9 cellular contexts compared by ENCODE assay signal in the genomic region with DNA sequence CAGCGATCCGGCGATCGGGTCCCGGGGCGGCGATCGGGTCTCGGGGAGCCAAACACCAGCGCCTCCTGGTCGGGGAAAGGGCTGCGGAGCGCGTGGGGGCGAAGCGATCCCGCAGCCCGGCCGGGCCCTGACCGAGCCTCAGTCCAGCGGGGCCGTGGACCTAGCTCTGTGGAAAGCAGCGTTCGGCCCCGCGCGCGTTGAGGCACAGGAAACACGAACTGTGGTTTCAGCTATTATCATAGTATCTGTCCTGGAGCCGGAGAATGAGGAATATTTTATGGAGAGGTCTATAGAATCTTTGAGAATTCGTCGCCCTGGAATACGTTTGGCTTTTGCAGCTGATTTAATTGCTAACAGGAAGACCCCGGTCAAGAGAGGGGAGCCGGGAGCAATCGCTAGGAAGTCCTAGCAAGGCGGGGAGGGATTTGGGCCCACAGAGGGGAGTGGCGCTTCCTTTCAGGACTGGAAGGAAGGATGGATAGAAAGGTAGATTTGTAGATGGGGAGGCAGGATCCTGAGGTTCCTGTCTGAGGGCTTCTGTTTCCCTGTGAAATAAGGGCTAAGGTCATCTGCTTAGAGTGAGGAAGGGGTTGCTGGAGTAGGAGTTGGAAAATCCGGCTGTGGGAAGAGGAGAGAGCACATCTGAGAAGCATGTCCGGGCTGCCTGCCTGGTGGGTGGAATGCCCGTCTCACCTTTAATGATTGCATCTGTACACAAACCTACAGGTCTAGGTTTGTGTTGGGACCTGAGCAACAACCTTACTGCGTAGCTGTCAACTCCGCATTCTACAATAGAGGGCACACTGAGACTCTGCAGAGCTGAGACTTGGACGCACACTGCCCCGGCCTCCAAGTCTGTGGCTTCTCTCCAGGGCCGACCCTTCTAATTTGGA. TPM values are rescaled to one million over a fixed set of nuclear protein-coding genes. Genes with fewer than 3 reads are reported as not detected.
DNase-seq lines count a peak whose midpoint lies in the region; ATAC-seq, FAIRE-seq and TF ChIP-seq lines count a peak whose summit lies in the region.
"Had no signal": no experiment of that assay in that cellular context is flagged by ENCODE, and none has a peak within 500 bp of the region (broad histone marks: within the 10 kb centered on the region; RNA-seq: fewer than 3 reads in every experiment).

No MANE protein-coding gene starts in this region.

- no peak for FAIRE-seq in bronchial epithelial cell (lab: Jason Lieb, UNC)
- FAIRE-seq: TTC549 had no signal

- ATAC-seq in GM21737 (IDR thresholded peaks at IDR 0.05; ENCODE audit: unreplicated experiment) = peak; percentile 4
- peak; percentile 41 for ATAC-seq in left lobe of liver
- ATAC-seq in HG03571 (IDR thresholded peaks at IDR 0.05; ENCODE audit: unreplicated experiment) = no peak

- DNase-seq in EH (ENCODE audit: low read depth) = peak; percentile 36
- DNase-seq in NOMO-1 treated with DMSO at 0.1 percent for 48 hours (lab: John Stamatoyannopoulos, UW; ENCODE audit: unreplicated experiment) = peak; percentile 22
- peak; percentile 63 for DNase-seq in bronchial epithelial cell (ENCODE audit: low read depth)
- no peak for DNase-seq in left lobe of liver (ENCODE audit: low spot score)
- peak; percentile 60 for DNase-seq in superior temporal gyrus (ENCODE audit: extremely low spot score)
- no peak for DNase-seq in activated CD8-positive, alpha-beta memory T cell treated with anti-CD3 and anti-CD28 coated beads for 24 hours

- H3K4me3 ChIP-seq in bronchial epithelial cell (ENCODE audit: low read depth, low read length) = peak overlapping the region; percentile 65

- H3K27me3 ChIP-seq in bronchial epithelial cell (ENCODE audit: control insufficient read depth, insufficient read depth, low read length) = no peaks in the 10 kb centered on the region

- peak; percentile 22 for TF ChIP-seq CTCF in bronchial epithelial cell (IDR thresholded peaks at IDR 0.05; ENCODE audit: insufficient read depth, low read length, severe bottlenecking)

- peaks cover 7% of the 10 kb centered on the region for H3K36me3 ChIP-seq in bronchial epithelial cell (ENCODE audit: control insufficient read depth, insufficient read depth, low read length)

RNA-seq across cellular contexts. Expression of a gene that starts 0.8 kb away (rescaled TPM):
- total RNA-seq in bronchial epithelial cell = 3.9 and 5.4 TPM in 2 replicates
- 2.0 TPM for total RNA-seq in left lobe of liver

RNA-seq across cellular contexts. Expression of a gene that starts 29.9 kb away (rescaled TPM):
- 0.53 and 0.64 TPM in 2 replicates for total RNA-seq in bronchial epithelial cell
- 0.63 TPM for total RNA-seq in left lobe of liver

RNA-seq across cellular contexts. Expression of a gene that starts 41.1 kb away (rescaled TPM):
- total RNA-seq in bronchial epithelial cell (under 0.01 TPM in 1 of 2 replicates, not detected in the other), left lobe of liver (3.6 TPM)

RNA-seq across cellular contexts. Expression of a gene that starts 44.9 kb away (rescaled TPM):
- total RNA-seq in bronchial epithelial cell (4.7 and 5.4 TPM in 2 replicates), left lobe of liver (32.5 TPM)

Comparison
In these comparisons a context has a peak if more than half of its experiments do, and no peak if none do; other contexts are left out.
1. DNase-seq: peak in EH (single experiment), NOMO-1 treated with DMSO at 0.1 percent for 48 hours (single experiment), bronchial epithelial cell (single experiment) and superior temporal gyrus (single experiment); none in left lobe of liver (single experiment) and activated CD8-positive, alpha-beta memory T cell treated with anti-CD3 and anti-CD28 coated beads for 24 hours (single experiment).